Comparison of ENCODE assay signal across 1 cellular context in the genomic region with DNA sequence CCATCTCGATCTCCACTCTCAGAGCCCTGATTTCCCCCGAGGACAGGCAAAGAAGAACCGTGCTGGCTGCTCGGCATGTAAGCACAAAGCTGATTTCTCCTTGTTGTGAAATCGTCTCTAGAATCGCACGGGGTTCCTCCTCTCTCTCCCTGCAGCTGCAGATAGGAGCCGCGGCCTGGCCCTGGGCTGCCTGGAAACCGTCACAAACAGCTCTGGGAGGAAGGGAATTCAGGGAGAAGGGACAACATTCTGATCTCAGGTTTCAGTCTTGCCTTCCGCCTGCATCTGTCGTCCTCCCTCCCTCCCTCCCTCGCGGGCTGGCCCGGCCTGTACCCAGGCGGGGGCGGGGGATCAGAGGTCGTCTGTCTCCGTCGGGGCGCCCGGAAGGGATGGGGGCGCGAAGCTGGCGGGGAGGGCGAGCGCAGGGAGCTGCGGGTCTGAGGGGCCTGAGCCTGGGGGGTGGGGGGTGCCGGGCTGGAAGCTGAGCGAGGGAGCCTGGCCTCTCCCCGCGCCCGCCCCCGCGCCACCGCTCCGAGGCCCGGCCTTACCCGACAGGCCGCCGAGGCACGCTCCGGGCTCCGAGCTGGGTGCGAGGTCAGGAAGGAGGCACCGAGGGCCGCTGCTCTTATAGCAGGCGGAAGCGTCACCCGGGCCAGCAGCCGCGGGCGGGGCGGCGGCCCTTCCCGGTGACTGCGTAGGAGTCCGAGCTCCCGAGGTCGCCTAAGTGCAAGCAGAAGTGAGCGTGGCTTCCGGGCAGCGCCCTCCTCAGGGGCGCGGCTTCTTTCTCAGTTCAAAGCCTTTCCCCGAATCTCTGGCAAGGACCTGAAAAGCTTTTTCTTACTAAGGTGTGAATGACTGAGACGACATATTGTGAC.
TF ChIP-seq lines count a peak whose summit lies in the region.

Gene SERPINB1, minus strand, starts transcription at position 600 of the 875 bp plus-strand sequence. CDS start 1,277 bp downstream, outside the sequence.

TF ChIP-seq in HepG2, 621 proteins besides CTCF, POLR2A, EP300 and RAD21 (continued from another document and continues in another):
- peak; percentile 82 for TF ChIP-seq TOPORS (CRISPR knock-in tag; IDR thresholded peaks at IDR 0.05)
- TF ChIP-seq IKZF4 (CRISPR knock-in tag; IDR thresholded peaks at IDR 0.05; ENCODE audit: borderline replicate concordance, low read depth, not compliant biosample characterization) = peak; percentile 79
- 0 out of 2 replicates have a peak, but pooled peaks have one; percentile 76 for TF ChIP-seq CAMTA2 (CRISPR knock-in tag; IDR thresholded peaks at IDR 0.05; ENCODE audit: borderline replicate concordance)
- peak; percentile 93 for TF ChIP-seq ZBTB2 (CRISPR knock-in tag; IDR thresholded peaks at IDR 0.05; ENCODE audit: low read depth)
- no peak; the same call in none of the 2 replicates for TF ChIP-seq RELA (CRISPR knock-in tag; IDR thresholded peaks at IDR 0.05)
- TF ChIP-seq ZNF3 (CRISPR knock-in tag; IDR thresholded peaks at IDR 0.05) = 0 out of 2 replicates have a peak, but pooled peaks have one; percentile 41
- TF ChIP-seq, protein P1, sequence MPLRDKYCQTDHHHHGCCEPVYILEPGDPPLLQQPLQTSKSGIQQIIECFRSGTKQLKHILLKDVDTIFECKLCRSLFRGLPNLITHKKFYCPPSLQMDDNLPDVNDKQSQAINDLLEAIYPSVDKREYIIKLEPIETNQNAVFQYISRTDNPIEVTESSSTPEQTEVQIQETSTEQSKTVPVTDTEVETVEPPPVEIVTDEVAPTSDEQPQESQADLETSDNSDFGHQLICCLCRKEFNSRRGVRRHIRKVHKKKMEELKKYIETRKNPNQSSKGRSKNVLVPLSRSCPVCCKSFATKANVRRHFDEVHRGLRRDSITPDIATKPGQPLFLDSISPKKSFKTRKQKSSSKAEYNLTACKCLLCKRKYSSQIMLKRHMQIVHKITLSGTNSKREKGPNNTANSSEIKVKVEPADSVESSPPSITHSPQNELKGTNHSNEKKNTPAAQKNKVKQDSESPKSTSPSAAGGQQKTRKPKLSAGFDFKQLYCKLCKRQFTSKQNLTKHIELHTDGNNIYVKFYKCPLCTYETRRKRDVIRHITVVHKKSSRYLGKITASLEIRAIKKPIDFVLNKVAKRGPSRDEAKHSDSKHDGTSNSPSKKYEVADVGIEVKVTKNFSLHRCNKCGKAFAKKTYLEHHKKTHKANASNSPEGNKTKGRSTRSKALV (CRISPR knock-in tag; IDR thresholded peaks at IDR 0.05) = no peak; the same call in 1 of the 2 replicates
- TF ChIP-seq GATAD1 (CRISPR knock-in tag; IDR thresholded peaks at IDR 0.05) = peak; percentile 79
- peak; percentile 88 for TF ChIP-seq ZNF441 (CRISPR knock-in tag; IDR thresholded peaks at IDR 0.05; ENCODE audit: borderline replicate concordance)
- TF ChIP-seq ZNF205 (CRISPR knock-in tag; IDR thresholded peaks at IDR 0.05) = no peak; the same call in 1 of the 2 replicates
- TF ChIP-seq ZNF607 (CRISPR knock-in tag; IDR thresholded peaks at IDR 0.05; ENCODE audit: borderline replicate concordance) = peak; percentile 81
- TF ChIP-seq TAF15 (IDR thresholded peaks at IDR 0.05; ENCODE audit: low read depth, low read length, poor library complexity, severe bottlenecking) = no peak
- TF ChIP-seq GTF3A (CRISPR knock-in tag; conservative IDR thresholded peaks at IDR 0.05) = peak; percentile 77
- no peak; the same call in 1 of the 2 replicates for TF ChIP-seq HIC2 (CRISPR knock-in tag; IDR thresholded peaks at IDR 0.05; ENCODE audit: low read depth)
- TF ChIP-seq PLRG1 (conservative IDR thresholded peaks at IDR 0.05) = no peak
- TF ChIP-seq ELF1 (CRISPR knock-in tag; IDR thresholded peaks at IDR 0.05) = peak; percentile 90
- TF ChIP-seq ZNF773 (CRISPR knock-in tag; IDR thresholded peaks at IDR 0.05; ENCODE audit: borderline replicate concordance) = peak; percentile 88; the same call in 1 of the 2 replicates
- 0 out of 2 replicates have a peak, but pooled peaks have one; percentile 18 for TF ChIP-seq ZFP36L2 (CRISPR knock-in tag; IDR thresholded peaks at IDR 0.05)
- peak; percentile 72 for TF ChIP-seq PHF5A (CRISPR knock-in tag; IDR thresholded peaks at IDR 0.05; ENCODE audit: low read depth, unreplicated experiment)
- TF ChIP-seq ZC3H13 (CRISPR knock-in tag; IDR thresholded peaks at IDR 0.05) = peak; percentile 91; the same call in 1 of the 2 replicates
- TF ChIP-seq ZNF556 (CRISPR knock-in tag; IDR thresholded peaks at IDR 0.05; ENCODE audit: borderline replicate concordance) = peak; percentile 96; the same call in 1 of the 2 replicates
- no peak for TF ChIP-seq ZNF557 (CRISPR knock-in tag; IDR thresholded peaks at IDR 0.05)
- peak; percentile 61 for TF ChIP-seq TEAD3 (CRISPR knock-in tag; optimal IDR thresholded peaks at IDR 0.05; ENCODE audit: borderline replicate concordance)
- TF ChIP-seq FOSL1 (CRISPR knock-in tag; IDR thresholded peaks at IDR 0.05; ENCODE audit: borderline replicate concordance) = no peak
- peak; percentile 82; the same call in 1 of the 2 replicates for TF ChIP-seq ETV6 (CRISPR knock-in tag; conservative IDR thresholded peaks at IDR 0.05)
- TF ChIP-seq FOXJ3 (CRISPR knock-in tag; IDR thresholded peaks at IDR 0.05; ENCODE audit: borderline replicate concordance) = peak; percentile 70; the same call in 1 of the 2 replicates
- TF ChIP-seq NR1H2 (CRISPR knock-in tag; IDR thresholded peaks at IDR 0.05; ENCODE audit: borderline replicate concordance, low read depth) = no peak
- TF ChIP-seq ZSCAN22 (CRISPR knock-in tag; IDR thresholded peaks at IDR 0.05) = peak; percentile 64; the same call in 1 of the 2 replicates
- TF ChIP-seq, protein P2, sequence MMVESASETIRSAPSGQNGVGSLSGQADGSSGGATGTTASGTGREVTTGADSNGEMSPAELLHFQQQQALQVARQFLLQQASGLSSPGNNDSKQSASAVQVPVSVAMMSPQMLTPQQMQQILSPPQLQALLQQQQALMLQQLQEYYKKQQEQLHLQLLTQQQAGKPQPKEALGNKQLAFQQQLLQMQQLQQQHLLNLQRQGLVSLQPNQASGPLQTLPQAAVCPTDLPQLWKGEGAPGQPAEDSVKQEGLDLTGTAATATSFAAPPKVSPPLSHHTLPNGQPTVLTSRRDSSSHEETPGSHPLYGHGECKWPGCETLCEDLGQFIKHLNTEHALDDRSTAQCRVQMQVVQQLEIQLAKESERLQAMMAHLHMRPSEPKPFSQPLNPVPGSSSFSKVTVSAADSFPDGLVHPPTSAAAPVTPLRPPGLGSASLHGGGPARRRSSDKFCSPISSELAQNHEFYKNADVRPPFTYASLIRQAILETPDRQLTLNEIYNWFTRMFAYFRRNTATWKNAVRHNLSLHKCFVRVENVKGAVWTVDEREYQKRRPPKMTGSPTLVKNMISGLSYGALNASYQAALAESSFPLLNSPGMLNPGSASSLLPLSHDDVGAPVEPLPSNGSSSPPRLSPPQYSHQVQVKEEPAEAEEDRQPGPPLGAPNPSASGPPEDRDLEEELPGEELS (CRISPR knock-in tag; IDR thresholded peaks at IDR 0.05) = peak; percentile 74
- no peak for TF ChIP-seq MLLT10 (CRISPR knock-in tag; IDR thresholded peaks at IDR 0.05)
- peak; percentile 97 for TF ChIP-seq ZFY (CRISPR knock-in tag; IDR thresholded peaks at IDR 0.05)
- TF ChIP-seq ZNF460 (CRISPR knock-in tag; IDR thresholded peaks at IDR 0.05; ENCODE audit: borderline replicate concordance) = peak; percentile 32; the same call in 1 of the 2 replicates
- peak; percentile 87; the same call in 1 of the 2 replicates for TF ChIP-seq HOXA5 (CRISPR knock-in tag; IDR thresholded peaks at IDR 0.05)
- TF ChIP-seq FIP1L1 (IDR thresholded peaks at IDR 0.05; ENCODE audit: borderline replicate concordance, insufficient read depth, low read depth, low read length) = 0 out of 2 replicates have a peak, but pooled peaks have one; percentile 79
- peak; percentile 9; the same call in 1 of the 2 replicates for TF ChIP-seq NFYC (CRISPR knock-in tag; IDR thresholded peaks at IDR 0.05)
- TF ChIP-seq NFKB2 (CRISPR knock-in tag; IDR thresholded peaks at IDR 0.05; ENCODE audit: borderline replicate concordance) = peak; percentile 68; the same call in 1 of the 2 replicates
- TF ChIP-seq ZNF781 (CRISPR knock-in tag; IDR thresholded peaks at IDR 0.05; ENCODE audit: borderline replicate concordance, not compliant biosample characterization) = peak; percentile 78
- no peak for TF ChIP-seq NFRKB (IDR thresholded peaks at IDR 0.05)
- peak; percentile 26; the same call in 1 of the 2 replicates for TF ChIP-seq ZFP90 (CRISPR knock-in tag; IDR thresholded peaks at IDR 0.05; ENCODE audit: borderline replicate concordance)
- peak; percentile 96 for TF ChIP-seq HNRNPLL (IDR thresholded peaks at IDR 0.05; ENCODE audit: low read depth, low read length, poor library complexity, severe bottlenecking)
- no peak for TF ChIP-seq CERS6 (CRISPR knock-in tag; IDR thresholded peaks at IDR 0.05)
- TF ChIP-seq ATF7 (IDR thresholded peaks at IDR 0.05) = no peak
- no peak for TF ChIP-seq ATF7 (CRISPR knock-in tag; IDR thresholded peaks at IDR 0.05)
- peak; percentile 84 for TF ChIP-seq PHF20 (CRISPR knock-in tag; IDR thresholded peaks at IDR 0.05)
- TF ChIP-seq ZNF230 (CRISPR knock-in tag; IDR thresholded peaks at IDR 0.05) = 0 out of 2 replicates have a peak, but pooled peaks have one; percentile 26
- peak; percentile 85; the same call in 1 of the 2 replicates for TF ChIP-seq MED13 (CRISPR knock-in tag; IDR thresholded peaks at IDR 0.05)
- peak; percentile 96 for TF ChIP-seq PHF21A (CRISPR knock-in tag; IDR thresholded peaks at IDR 0.05)
- TF ChIP-seq TRAFD1 (CRISPR knock-in tag; IDR thresholded peaks at IDR 0.05; ENCODE audit: borderline replicate concordance) = no peak
- peak; percentile 80; the same call in 1 of the 2 replicates for TF ChIP-seq MIER2 (CRISPR knock-in tag; IDR thresholded peaks at IDR 0.05)
- peak; percentile 21; the same call in 1 of the 2 replicates for TF ChIP-seq STAG1 (CRISPR knock-in tag; IDR thresholded peaks at IDR 0.05)
- no peak for TF ChIP-seq NR3C1 (CRISPR knock-in tag; IDR thresholded peaks at IDR 0.05)
- peak; percentile 55 for TF ChIP-seq ZNF749 (CRISPR knock-in tag; IDR thresholded peaks at IDR 0.05; ENCODE audit: borderline replicate concordance)
- peak; percentile 93 for TF ChIP-seq ZNF543 (CRISPR knock-in tag; IDR thresholded peaks at IDR 0.05)
- TF ChIP-seq ZBTB21 (CRISPR knock-in tag; IDR thresholded peaks at IDR 0.05) = 0 out of 2 replicates have a peak, but pooled peaks have one; percentile 13
- peak; percentile 61; the same call in 1 of the 2 replicates for TF ChIP-seq IRX3 (CRISPR knock-in tag; IDR thresholded peaks at IDR 0.05; ENCODE audit: borderline replicate concordance, low read depth)
- TF ChIP-seq ZBTB37 (CRISPR knock-in tag; IDR thresholded peaks at IDR 0.05) = no peak
- TF ChIP-seq SRSF4 (IDR thresholded peaks at IDR 0.05; ENCODE audit: low read depth, low read length, poor library complexity, severe bottlenecking) = no peak
- TF ChIP-seq BCL6 (CRISPR knock-in tag; IDR thresholded peaks at IDR 0.05) = peak; percentile 77
- TF ChIP-seq HIVEP1 (CRISPR knock-in tag; IDR thresholded peaks at IDR 0.05) = peak; percentile 90; the same call in 1 of the 2 replicates
- no peak for TF ChIP-seq ZFAT (CRISPR knock-in tag; conservative IDR thresholded peaks at IDR 0.05)
